Comparison of ENCODE assay signal across 8 cellular contexts in the genomic region with DNA sequence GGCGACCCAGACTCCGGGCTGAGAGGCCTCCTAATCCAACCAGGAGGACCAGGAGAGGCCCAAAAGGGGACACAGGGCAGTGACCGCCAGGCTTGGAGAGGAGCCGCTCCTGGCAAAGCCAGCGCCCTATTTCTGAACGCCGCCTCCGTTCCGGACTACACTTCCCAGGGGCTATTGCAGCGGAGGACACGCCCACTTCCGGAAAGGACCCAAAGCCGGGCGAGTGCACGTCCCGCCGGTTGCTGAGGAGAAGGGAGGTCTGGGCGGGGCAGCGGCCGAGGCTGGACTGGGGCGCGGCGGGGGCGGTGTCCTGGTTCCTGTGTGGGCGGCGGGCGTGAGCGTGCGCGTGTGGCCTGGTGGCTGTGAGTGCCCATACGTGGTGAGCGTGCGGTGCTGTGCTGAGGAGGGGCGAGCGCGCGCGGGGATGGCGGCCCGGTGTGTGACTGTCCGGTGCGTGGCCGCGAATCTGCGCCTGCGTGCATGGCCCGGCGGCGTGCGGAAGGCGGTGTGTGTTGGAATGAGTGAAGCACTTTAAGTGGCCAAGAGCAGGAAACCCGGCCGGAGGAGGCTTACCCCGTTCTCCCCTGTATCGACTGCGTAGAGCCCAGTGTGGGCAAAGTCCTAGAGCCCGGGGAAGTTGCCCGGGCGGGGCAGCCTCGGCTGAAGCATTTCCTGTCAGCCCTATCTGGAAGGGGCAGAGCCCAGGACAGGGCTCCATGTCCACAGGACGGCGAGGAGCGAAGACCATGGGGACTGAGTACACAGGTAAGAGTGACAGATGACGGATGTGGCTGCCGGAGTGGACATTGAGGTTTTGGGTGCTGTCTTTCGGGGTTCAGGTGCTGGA. TPM values are rescaled to one million over a fixed set of nuclear protein-coding genes. Genes with fewer than 3 reads are reported as not detected.
DNase-seq lines count a peak whose midpoint lies in the region; ATAC-seq, FAIRE-seq and TF ChIP-seq lines count a peak whose summit lies in the region.

Gene ZNF470, plus strand, starts transcription at position 195 of the 847 bp plus-strand sequence. CDS start 2,844 bp downstream, outside the sequence.

- H3K27ac ChIP-seq in ascending aorta (peak within 1 kb of the TSS; percentile 76 to 80), right atrium auricular region (peak within 1 kb of the TSS; percentile 83 to 90), prostate gland (peak within 1 kb of the TSS; percentile 69 to 78)

- intact Hi-C loops in ascending aorta (cut with DNase I), result loop anchor here (1.0 to 10.0 kb wide), 4 partner anchors 28 to 163 kb away; partner anchors contain the start of genes ZFP28, ZNF471, ZNF583 and ZNF71
- intact Hi-C loops in prostate gland (cut with DNase I), result loop anchor here (1.0 kb wide), 1 partner anchor 29 kb away; the partner anchor contains the start of gene ZFP28

- peaks cover 6% of the 10 kb centered on the region for H3K36me3 Mint-ChIP-seq in T-helper 17 cell (ENCODE audit: low read depth)

- H3K4me3 Mint-ChIP-seq in T-helper 17 cell, result peak within 1 kb of the TSS; percentile 90

- peaks cover 2% of the 10 kb centered on the region for H3K4me1 Mint-ChIP-seq in T-helper 17 cell

- TF ChIP-seq CTCF in ascending aorta (IDR thresholded peaks at IDR 0.05) (no peak), right atrium auricular region (IDR thresholded peaks at IDR 0.05) (no peak), prostate gland (IDR thresholded peaks at IDR 0.05) (no peak)

- peak within 1 kb of the TSS; percentile 60 for H3K27ac Mint-ChIP-seq in T-helper 17 cell

- 3% methylated on average over 52 of the region's 66 CpGs for WGBS in prostate gland

- H3K9me3 ChIP-seq in T-helper 17 cell (ENCODE audit: control insufficient read depth, low read length, poor library complexity, severe bottlenecking) (peaks cover 27% of the 10 kb centered on the region), ascending aorta (peaks cover 53 to 83% of the 10 kb centered on the region in 2 donors), right atrium auricular region (peaks cover 29 to 77% of the 10 kb centered on the region in 2 donors), prostate gland (peaks cover 7% of the 10 kb centered on the region)

- H3K36me3 ChIP-seq in ascending aorta (peaks cover 35 to 39% of the 10 kb centered on the region in 2 donors), right atrium auricular region (peaks cover 35% of the 10 kb centered on the region), prostate gland (peaks cover 0 to 10% of the 10 kb centered on the region in 2 donors)

- peak within 1 kb of the TSS; percentile 82 to 90 for H3K4me3 ChIP-seq in ascending aorta
- H3K4me3 ChIP-seq in right atrium auricular region, result peak within 1 kb of the TSS; percentile 96 to 97
- peak within 1 kb of the TSS; percentile 70 to 87 for H3K4me3 ChIP-seq in prostate gland

- H3K4me1 ChIP-seq in ascending aorta, result peaks cover 0 to 4% of the 10 kb centered on the region in 2 donors
- peaks cover 0 to 16% of the 10 kb centered on the region in 2 donors for H3K4me1 ChIP-seq in right atrium auricular region
- H3K4me1 ChIP-seq in prostate gland (replicated peaks), result no peaks in the 10 kb centered on the region

- FAIRE-seq in H54 (lab: Jason Lieb, UNC), result no peak

- no peaks in the 10 kb centered on the region for H3K27me3 Mint-ChIP-seq in T-helper 17 cell

- TF ChIP-seq POLR2A in H54 (IDR thresholded peaks at IDR 0.05; ENCODE audit: low read depth, low read length) (peak; percentile 27; the same call in 1 of the 2 replicates), prostate gland (IDR thresholded peaks at IDR 0.05) (peak; percentile 9)

- H3K27me3 ChIP-seq in ascending aorta (no peaks in the 10 kb centered on the region), right atrium auricular region (no peaks in the 10 kb centered on the region), prostate gland (replicated peaks; ENCODE audit: insufficient read depth) (no peaks in the 10 kb centered on the region)

- DNase-seq in ELF-1 (ENCODE audit: low read depth, low spot score) (peak; percentile 91), H54 (ENCODE audit: insufficient read length, low spot score) (peak; percentile 70), MV-4-11 (lab: John Stamatoyannopoulos, UW) (peak; percentile 84), T-helper 17 cell (peak; percentile 67 to 78 (median 74)), ascending aorta (ENCODE audit: low spot score in 2 of 2) (peak; percentile 82 to 97), right atrium auricular region (ENCODE audit: low spot score) (peak; percentile 95), prostate gland (ENCODE audit: low spot score) (peak; percentile 95), ureter (ENCODE audit: low spot score) (peak; percentile 97)

- peak; percentile 98 for ATAC-seq in T-helper 17 cell

RNA-seq across cellular contexts. Expression of gene ZNF470, which starts in this region (rescaled TPM):
- total RNA-seq in T-helper 17 cell (1 to 10 TPM in 1 of 2 donors, under 1 TPM in 1; 0.83 to 1.4 TPM), ascending aorta (0.21 TPM), right atrium auricular region (1 to 10 TPM; 1.9 to 2.5 TPM), prostate gland (1 to 10 TPM; 5.7 to 6.3 TPM), ureter (5.8 TPM)

Comparison
In these comparisons a context has a peak if more than half of its experiments do, and no peak if none do; other contexts are left out.
1. Peak in every context shown above with its lines: DNase-seq, ATAC-seq, H3K4me3 ChIP-seq and H3K27ac ChIP-seq.
2. Peak in DNase-seq, H3K4me3 ChIP-seq and H3K27ac ChIP-seq in ascending aorta; RNA of the gene not detected or under 1 TPM.